ENCODE assay signal across 23 cellular contexts in genomic region chr10:89138755-89139154, GRCh38.
"Had no signal": no experiment of that assay in that cellular context is flagged by ENCODE, and none has a peak within 500 bp of the region (broad histone marks: within the 10 kb centered on the region; RNA-seq: fewer than 3 reads in every experiment).

No MANE protein-coding gene starts in this region.

- H3K9ac ChIP-seq: parathyroid adenoma had no signal

- H3K4me3 ChIP-seq: coronary artery, hepatocyte, lower lobe of right lung, skin epidermis, transverse colon had no signal

- H3K9me3 ChIP-seq: lower lobe of right lung, transverse colon had no signal

- H3K27me3 ChIP-seq: transverse colon had no signal

- H3K4me1 ChIP-seq: lower lobe of right lung, parathyroid adenoma, transverse colon had no signal

- H3K27ac ChIP-seq: coronary artery, hepatocyte, lower lobe of right lung, parathyroid adenoma, skin epidermis, transverse colon had no signal

- H2AFZ ChIP-seq: hepatocyte, parathyroid adenoma had no signal

- ATAC-seq: left lobe of liver; lower lobe of right lung; right cardiac atrium; stimulated activated effector memory CD8-positive, alpha-beta T cell treated with anti-CD3 and anti-CD28 coated beads, Interleukin-12 subunit alpha, Interleukin-12 subunit beta, amount 100 ng/mL, for 72 hours had no signal

- H3K79me2 ChIP-seq: hepatocyte, parathyroid adenoma had no signal

- H3K4me2 ChIP-seq: hepatocyte had no signal

- H3K36me3 ChIP-seq: lower lobe of right lung, transverse colon had no signal

- DNase-seq: activated CD4-positive, alpha-beta T cell treated with anti-CD3 and anti-CD28 coated beads for 1 hour; activated CD4-positive, alpha-beta T cell treated with anti-CD3 and anti-CD28 coated beads, Interleukin-2, amount 50 U/mL, for 1 hour; activated gamma-delta T cell treated with Interleukin-2 at 50 U/mL for 16 hours; activated T-cell treated with anti-CD3 and anti-CD28 coated beads, Interleukin-2, amount 50 U/mL, for 1 hour; amygdala; cerebellar nuclear complex; endodermal cell; foreskin melanocyte; immature natural killer cell; lower lobe of right lung; mesendoderm; naive B cell; nucleus accumbens; right cardiac atrium; stimulated activated CD4-positive, alpha-beta T cell treated with anti-CD3 and anti-CD28 coated beads, Interleukin-1b, Interleukin-23, amount 100 ng/mL, for 48 hours; T-helper 9 cell; transverse colon had no signal
